11 cellular contexts compared by ENCODE assay signal in the genomic region with DNA sequence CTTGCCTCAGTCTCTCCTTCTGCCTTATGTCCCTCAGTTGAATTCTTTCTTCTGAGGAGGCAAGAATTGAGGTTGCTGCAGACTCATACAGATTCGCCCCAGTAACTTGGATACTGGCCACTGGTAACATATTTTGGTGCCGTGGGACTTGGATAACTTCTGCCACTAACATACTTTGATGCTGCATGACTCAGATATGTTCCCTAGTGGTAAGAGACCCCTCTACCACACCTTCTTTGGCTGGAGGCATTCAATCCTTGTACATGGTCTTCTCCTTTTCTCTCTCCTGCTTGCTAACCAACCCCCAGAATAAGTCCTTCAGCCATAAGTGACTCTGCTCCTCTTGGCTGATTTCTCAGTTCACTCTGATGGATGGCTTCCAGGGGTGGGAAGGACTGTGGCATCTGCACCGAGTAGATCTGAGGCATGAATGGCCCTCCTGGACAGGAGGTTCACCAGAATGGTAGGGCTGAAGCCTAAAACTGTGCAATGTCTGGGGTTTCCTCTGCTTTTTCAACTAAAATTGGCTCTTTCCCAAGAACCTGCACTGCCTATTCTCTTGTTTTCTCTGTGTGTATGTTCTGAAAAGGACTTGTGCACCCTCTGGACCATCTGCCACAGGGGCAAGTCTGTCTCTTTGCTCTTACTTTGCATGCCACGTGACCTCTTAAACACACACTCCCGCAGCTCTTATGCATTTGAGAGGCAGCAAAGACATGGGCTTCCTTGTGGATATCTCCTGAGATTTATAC. TPM values are rescaled to one million over a fixed set of nuclear protein-coding genes. Genes with fewer than 3 reads are reported as not detected.
DNase-seq lines count a peak whose midpoint lies in the region; ATAC-seq and TF ChIP-seq lines count a peak whose summit lies in the region.
"Had no signal": no experiment of that assay in that cellular context is flagged by ENCODE, and none has a peak within 500 bp of the region (broad histone marks: within the 10 kb centered on the region; RNA-seq: fewer than 3 reads in every experiment).

No MANE protein-coding gene starts in this region.

- H3K36me3 Mint-ChIP-seq in glutamatergic neuron (ENCODE audit: unreplicated experiment): no peaks in the 10 kb centered on the region

- no peaks in the 10 kb centered on the region for H3K27me3 ChIP-seq in thoracic aorta (replicated peaks; ENCODE audit: insufficient read depth)
- H3K27me3 ChIP-seq in SJCRH30: no peaks in the 10 kb centered on the region

- H3K9me3 Mint-ChIP-seq in glutamatergic neuron (ENCODE audit: unreplicated experiment): no peaks in the 10 kb centered on the region

- peak overlapping the region; percentile 9 for H3K4me3 Mint-ChIP-seq in glutamatergic neuron (ENCODE audit: unreplicated experiment)

- H3K4me1 Mint-ChIP-seq in glutamatergic neuron (ENCODE audit: low read depth, unreplicated experiment): peaks cover 10% of the 10 kb centered on the region

- DNase-seq in NCI-H1694 treated with DMSO at 0.1 percent for 48 hours (lab: John Stamatoyannopoulos, UW) (peak; percentile 19), NCI-H1694 (lab: John Stamatoyannopoulos, UW) (no peak), NCI-H69 (lab: John Stamatoyannopoulos, UW) (peak; percentile 22), glutamatergic neuron (no peak), thoracic aorta (ENCODE audit: low spot score) (no peak), SJCRH30 (no peak), NOMO-1 treated with dmso at 0.1 percent for 144 hours (lab: John Stamatoyannopoulos, UW; ENCODE audit: unreplicated experiment) (no peak)
- DNase-seq: activated CD4-positive, alpha-beta T cell treated with anti-CD3 and anti-CD28 coated beads for 1 hour; activated gamma-delta T cell; effector CD4-positive, alpha-beta T cell had no signal

- H3K9me3 ChIP-seq in thoracic aorta (no peaks in the 10 kb centered on the region), SJCRH30 (replicated peaks) (0 out of 2 replicates have a peak, but pooled peaks cover 5% of the 10 kb centered on the region)

- H3K27ac ChIP-seq in thoracic aorta (peak overlapping the region; percentile 11 to 26), SJCRH30 (no peak overlapping the region)

- H3K4me1 ChIP-seq in thoracic aorta (ENCODE audit: control insufficient read depth in 1 of 2, low read depth in 2 of 2): peaks cover 13 to 22% of the 10 kb centered on the region in 2 donors
- H3K4me1 ChIP-seq in SJCRH30: no peaks in the 10 kb centered on the region

- ATAC-seq in thoracic aorta (ENCODE audit: insufficient number of reproducible peaks, low FRiP score, low read depth) (peak; percentile 55), HG03354 (IDR thresholded peaks at IDR 0.05; ENCODE audit: poor library complexity, severe bottlenecking, unreplicated experiment) (no peak)

- H3K27me3 Mint-ChIP-seq in glutamatergic neuron (ENCODE audit: unreplicated experiment): peaks cover 4% of the 10 kb centered on the region

- H3K4me3 ChIP-seq in thoracic aorta (peak overlapping the region; percentile 15), SJCRH30 (no peak overlapping the region)

- peak overlapping the region; percentile 18 for H3K27ac Mint-ChIP-seq in glutamatergic neuron (ENCODE audit: unreplicated experiment)

- no peaks in the 10 kb centered on the region for H3K36me3 ChIP-seq in thoracic aorta
- no peaks in the 10 kb centered on the region for H3K36me3 ChIP-seq in SJCRH30

- TF ChIP-seq CTCF in glutamatergic neuron (IDR thresholded peaks at IDR 0.05; ENCODE audit: partially characterized antibody, unreplicated experiment) (no peak), thoracic aorta (IDR thresholded peaks at IDR 0.05) (peak; percentile 10)

RNA-seq across cellular contexts. Expression of gene FSTL1, which starts 55.5 kb away (rescaled TPM):
- total RNA-seq in glutamatergic neuron (ENCODE audit: unreplicated experiment): 206 TPM
- 100 to 1,000 TPM; 601 to 687 TPM for total RNA-seq in thoracic aorta
- 148 and 164 TPM in 2 replicates for total RNA-seq in SJCRH30 (2014; rRNA removed; shearing (Covaris generic))

Comparison
In these comparisons a context has a peak if more than half of its experiments do, and no peak if none do; other contexts are left out.
1. DNase-seq: peak in NCI-H1694 treated with DMSO at 0.1 percent for 48 hours (single experiment) and NCI-H69 (single experiment); none in NCI-H1694 (single experiment), glutamatergic neuron (single experiment), thoracic aorta (single experiment), SJCRH30 (0 of 2) and NOMO-1 treated with dmso at 0.1 percent for 144 hours (single experiment).